In genomic region chr22:29121124-29121523, GRCh38 we compare ENCODE assay signal across 1 cellular context.
TF ChIP-seq lines count a peak whose summit lies in the region.

No MANE protein-coding gene starts in this region.

TF ChIP-seq in HepG2, 621 proteins besides CTCF, POLR2A, EP300 and RAD21 (continued from another document):
- TF ChIP-seq E2F5 (CRISPR knock-in tag; conservative IDR thresholded peaks at IDR 0.05) (no peak), SOX13 (IDR thresholded peaks at IDR 0.05) (no peak), SOX13 (CRISPR knock-in tag; conservative IDR thresholded peaks at IDR 0.05 in 1 of 2, IDR thresholded peaks at IDR 0.05 in 1 of 2) (peak in 1 of 2 experiments; percentile 68; a peak in 2 of 4 replicates), ZNF160 (CRISPR knock-in tag; IDR thresholded peaks at IDR 0.05) (no peak), ZNF34 (CRISPR knock-in tag; IDR thresholded peaks at IDR 0.05; ENCODE audit: borderline replicate concordance) (no peak)
